Comparison of ENCODE assay signal across 8 cellular contexts in genomic region chr16:71479420-71479819, GRCh38. TPM values are rescaled to one million over a fixed set of nuclear protein-coding genes. Genes with fewer than 3 reads are reported as not detected.
DNase-seq lines count a peak whose midpoint lies in the region; ATAC-seq and TF ChIP-seq lines count a peak whose summit lies in the region.

No MANE protein-coding gene starts in this region.

- intact Hi-C loops in esophagus squamous epithelium (cut with DNase I), result no loop called here

- peaks cover 11% of the 10 kb centered on the region for H3K79me2 ChIP-seq in SK-N-SH (ENCODE audit: insufficient read depth)

- no peak for TF ChIP-seq POLR2A in esophagus squamous epithelium (IDR thresholded peaks at IDR 0.05)

- H4K20me1 ChIP-seq in SK-N-SH (ENCODE audit: insufficient read depth), result no peaks in the 10 kb centered on the region

- H3K9ac ChIP-seq in SK-N-SH, result no peak overlapping the region

- no peak overlapping the region for H3K27ac ChIP-seq in AG04450 (ENCODE audit: low read depth, low read length)
- H3K27ac ChIP-seq in SK-N-SH (ENCODE audit: low read depth in 2 of 2, low read length in 1 of 2), result no peak overlapping the region
- H3K27ac ChIP-seq in esophagus squamous epithelium, result no peak overlapping the region

- TF ChIP-seq RAD21 in SK-N-SH (IDR thresholded peaks at IDR 0.05; ENCODE audit: low read length), result peak; percentile 55

- ATAC-seq in HG03521 (IDR thresholded peaks at IDR 0.05; ENCODE audit: unreplicated experiment), result no peak

- H3F3A ChIP-seq in SK-N-SH (replicated peaks; ENCODE audit: insufficient read depth), result peaks cover 26% of the 10 kb centered on the region

- no peaks in the 10 kb centered on the region for H3K27me3 ChIP-seq in AG04450 (ENCODE audit: control insufficient read depth, insufficient read depth, low read length)
- H3K27me3 ChIP-seq in SK-N-SH (ENCODE audit: insufficient read depth), result no peaks in the 10 kb centered on the region
- H3K27me3 ChIP-seq in esophagus squamous epithelium, result no peaks in the 10 kb centered on the region

- H3K9me2 ChIP-seq in SK-N-SH, result no peaks in the 10 kb centered on the region

- 61% methylated on average over 3 of the region's 3 CpGs for WGBS in SK-N-SH (ENCODE audit: low lambda C conversion rate)
- 60 to 75% methylated on average over 3 of the region's 3 CpGs for WGBS in esophagus squamous epithelium, 2 donors

- TF ChIP-seq EP300 in SK-N-SH (IDR thresholded peaks at IDR 0.05; ENCODE audit: borderline replicate concordance in 1 of 2, low read depth in 1 of 2, low read length in 1 of 2), result no peak

- H3K4me1 ChIP-seq in SK-N-SH (ENCODE audit: control insufficient read depth in 1 of 2, insufficient read depth in 2 of 2, low read depth in 1 of 2, low read length in 1 of 2) (peaks cover 0 to 8% of the 10 kb centered on the region in 2 experiments; a peak in 2 of 4 replicates), esophagus squamous epithelium (peaks cover 0 to 11% (median 3%) of the 10 kb centered on the region in 3 donors)

- CTCF ChIA-PET in AG04450 (lab: Charles Lee) (interaction anchor here (0.6 to 3.8 kb wide), 5 partner anchors 15 to 149 kb away, joined by 3 to 18 read pairs (median 3); no protein-coding TSS in a partner anchor), SK-N-SH (lab: Yijun Ruan, JAX) (interaction anchor here (0.7 to 1.3 kb wide), 4 partner anchors 15 to 132 kb away, joined by 4 to 8 read pairs (median 4); no protein-coding TSS in a partner anchor)

- H2AFZ ChIP-seq in SK-N-SH (ENCODE audit: low read depth), result no peak overlapping the region

- POLR2A ChIA-PET in AG04450 (lab: Yijun Ruan, JAX), result no interaction called here
- POLR2A ChIA-PET in SK-N-SH (lab: Yijun Ruan, JAX), result interaction anchor here (0.6 kb wide), 1 partner anchor 17 kb away, joined by 3 read pairs; the partner anchor contains the start of gene ZNF23

- no peak overlapping the region for H3K4me3 ChIP-seq in AG04450 (ENCODE audit: low read depth, low read length)
- H3K4me3 ChIP-seq in SK-N-SH (ENCODE audit: low read depth in 2 of 2, low read length in 1 of 2), result no peak overlapping the region
- no peak overlapping the region for H3K4me3 ChIP-seq in esophagus squamous epithelium

- no peak overlapping the region for H3K4me2 ChIP-seq in SK-N-SH

- H3K36me3 ChIP-seq in SK-N-SH (replicated peaks in 1 of 2; ENCODE audit: control insufficient read depth in 1 of 2, insufficient read depth in 2 of 2, low read length in 1 of 2) (peaks cover 24 to 36% of the 10 kb centered on the region in 2 experiments), esophagus squamous epithelium (peaks cover 0 to 45% (median 0%) of the 10 kb centered on the region in 3 donors)

- no peaks in the 10 kb centered on the region; the same call in 1 of the 2 replicates for H3K9me3 ChIP-seq in AG04450 (ENCODE audit: control insufficient read depth, insufficient read depth, low read length)
- no peaks in the 10 kb centered on the region; the same call in 1 of the 2 replicates for H3K9me3 ChIP-seq in SK-N-SH
- H3K9me3 ChIP-seq in esophagus squamous epithelium, result no peaks in the 10 kb centered on the region

- TF ChIP-seq CTCF in AG04450 (IDR thresholded peaks at IDR 0.05; ENCODE audit: low read depth, low read length), result peak; percentile 48
- TF ChIP-seq CTCF in SK-N-SH (IDR thresholded peaks at IDR 0.05), result peak; percentile 50
- TF ChIP-seq CTCF in esophagus squamous epithelium (IDR thresholded peaks at IDR 0.05), result peak in 2 of 6 experiments; percentile 19 to 34

- DNase-seq in AG04450 (ENCODE audit: low read depth, low spot score) (no peak), HCEC 1CT (peak; percentile 18), SK-N-SH (peak; percentile 50), hepatic stellate cell (ENCODE audit: low spot score) (peak; percentile 36), amniotic stem cell (lab: John Stamatoyannopoulos, UW) (no peak), esophagus squamous epithelium (lab: John Stamatoyannopoulos, UW) (no peak)
- no peak for DNase-seq in activated CD8-positive, alpha-beta memory T cell treated with anti-CD3 and anti-CD28 coated beads, Interleukin-2, amount 50 U/mL, for 48 hours

TF ChIP-seq in SK-N-SH, 30 proteins besides CTCF, POLR2A, EP300 and RAD21:
- TF ChIP-seq USF1 (IDR thresholded peaks at IDR 0.05; ENCODE audit: borderline replicate concordance, low read depth), result no peak
- TF ChIP-seq SMC3 (IDR thresholded peaks at IDR 0.05; ENCODE audit: low read depth, low read length), result peak; percentile 41; the same call in 1 of the 2 replicates

RNA-seq across cellular contexts. Expression of gene ZNF19, which starts 9.7 kb away (rescaled TPM):
- polyA plus RNA-seq in AG04450 (2011; rRNA removed) (1.9 and 2.0 TPM in 2 replicates), SK-N-SH (2012; rRNA removed) (1.4 and 2.3 TPM in 2 replicates)
- polyA minus RNA-seq in AG04450 (2011; rRNA and poly(A)+ RNA removed), result 2.8 and 5.2 TPM in 2 replicates
- polyA plus RNA-seq in SK-N-SH (2012; cell fraction: cytosol; rRNA removed), result 1.1 and 1.6 TPM in 2 replicates
- 9.9 and 12.9 TPM in 2 replicates for polyA plus RNA-seq in SK-N-SH (2012; cell fraction: nucleus; rRNA removed)
- total RNA-seq in esophagus squamous epithelium, result 1 to 10 TPM; 1.1 to 5.0 (median 1.7) TPM

RNA-seq across cellular contexts. Expression of gene ZNF23, which starts 17.4 kb away (rescaled TPM):
- 11.9 and 14.8 TPM in 2 replicates for polyA plus RNA-seq in AG04450 (2011; rRNA removed)
- polyA minus RNA-seq in AG04450 (2011; rRNA and poly(A)+ RNA removed), result 15.9 and 16.6 TPM in 2 replicates
- 6.5 and 7.3 TPM in 2 replicates for polyA plus RNA-seq in SK-N-SH (2012; rRNA removed)
- polyA plus RNA-seq in SK-N-SH (2012; cell fraction: cytosol; rRNA removed), result 6.8 and 7.7 TPM in 2 replicates
- 16.2 and 19.1 TPM in 2 replicates for polyA plus RNA-seq in SK-N-SH (2012; cell fraction: nucleus; rRNA removed)
- total RNA-seq in esophagus squamous epithelium, result 1 to 10 TPM; 2.5 to 7.4 (median 3.4) TPM

RNA-seq across cellular contexts. Expression of gene TLE7, which starts 37.6 kb away (rescaled TPM):
- not detected in 2 replicates for polyA plus RNA-seq in AG04450 (2011; rRNA removed)
- polyA minus RNA-seq in AG04450 (2011; rRNA and poly(A)+ RNA removed), result not detected in 2 replicates
- not detected in 2 replicates for polyA plus RNA-seq in SK-N-SH (2012; rRNA removed)
- polyA plus RNA-seq in SK-N-SH (2012; cell fraction: cytosol; rRNA removed), result not detected in 2 replicates
- not detected in 2 replicates for polyA plus RNA-seq in SK-N-SH (2012; cell fraction: nucleus; rRNA removed)
- not detected for total RNA-seq in esophagus squamous epithelium

RNA-seq across cellular contexts. Expression of gene CHST4, which starts 46.8 kb away (rescaled TPM):
- polyA plus RNA-seq in AG04450 (2011; rRNA removed), result not detected in 2 replicates
- polyA minus RNA-seq in AG04450 (2011; rRNA and poly(A)+ RNA removed), result not detected in 2 replicates
- polyA plus RNA-seq in SK-N-SH (2012; rRNA removed), result 0.08 and 0.18 TPM in 2 replicates
- 0.10 and 0.12 TPM in 2 replicates for polyA plus RNA-seq in SK-N-SH (2012; cell fraction: cytosol; rRNA removed)
- 0.04 and 0.14 TPM in 2 replicates for polyA plus RNA-seq in SK-N-SH (2012; cell fraction: nucleus; rRNA removed)
- total RNA-seq in esophagus squamous epithelium, result 1 to 10 TPM in 1 of 4 donors, not detected in 3; 2.6 TPM

Comparison
In these comparisons a context has a peak if more than half of its experiments do, and no peak if none do; other contexts are left out.
1. DNase-seq: peak in HCEC 1CT (single experiment), SK-N-SH (single experiment) and hepatic stellate cell (single experiment); none in AG04450 (single experiment), amniotic stem cell (single experiment), esophagus squamous epithelium (single experiment) and activated CD8-positive, alpha-beta memory T cell treated with anti-CD3 and anti-CD28 coated beads, Interleukin-2, amount 50 U/mL, for 48 hours (single experiment).